ENCODE assay signal across 11 cellular contexts in the genomic region with DNA sequence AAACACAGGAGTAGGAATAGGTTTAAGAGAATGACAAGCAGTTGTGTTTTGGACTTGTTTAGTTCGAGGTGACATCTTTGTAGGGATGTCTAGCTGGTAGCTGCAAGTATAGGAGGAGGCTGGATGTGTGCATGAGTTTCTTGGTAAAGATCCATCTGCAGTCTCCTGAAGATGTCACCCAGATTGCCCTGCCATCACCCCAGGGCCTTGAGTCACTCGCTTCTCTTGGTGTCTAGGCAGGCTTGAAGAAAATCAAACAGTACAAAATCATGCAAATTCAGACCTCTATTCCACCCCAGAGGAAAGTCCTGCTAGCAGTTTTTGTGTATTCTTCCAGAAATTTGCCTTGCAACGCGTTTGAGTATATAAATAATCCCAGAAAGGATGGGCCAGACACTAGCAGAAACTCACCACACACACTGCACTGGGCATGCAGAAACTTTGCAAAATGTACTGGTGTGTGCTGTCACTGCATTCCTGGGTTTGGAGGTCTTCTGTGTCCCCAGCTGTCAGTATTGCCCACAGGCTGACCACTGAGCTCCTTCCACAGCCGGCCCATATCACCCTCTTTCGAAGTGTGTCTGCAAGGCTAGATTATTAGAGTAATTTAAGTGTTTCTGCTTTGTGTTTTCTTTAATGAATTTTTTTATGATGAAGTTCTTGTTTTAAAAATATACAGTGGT. TPM values are rescaled to one million over a fixed set of nuclear protein-coding genes. Genes with fewer than 3 reads are reported as not detected.
DNase-seq lines count a peak whose midpoint lies in the region; TF ChIP-seq lines count a peak whose summit lies in the region.
"Had no signal": no experiment of that assay in that cellular context is flagged by ENCODE, and none has a peak within 500 bp of the region (broad histone marks: within the 10 kb centered on the region; RNA-seq: fewer than 3 reads in every experiment).

No MANE protein-coding gene starts in this region.

- no peaks in the 10 kb centered on the region for H3K36me3 Mint-ChIP-seq in endothelial cell (ENCODE audit: low read depth, unreplicated experiment)
- H3K36me3 Mint-ChIP-seq: IgD-negative memory B cell had no signal

- H3K4me1 Mint-ChIP-seq in endothelial cell (ENCODE audit: unreplicated experiment), result no peaks in the 10 kb centered on the region

- no peak for TF ChIP-seq CTCF in KMS-11 (conservative IDR thresholded peaks at IDR 0.05; ENCODE audit: low read depth, low read length)
- no peak for TF ChIP-seq CTCF in endothelial cell (IDR thresholded peaks at IDR 0.05; ENCODE audit: unreplicated experiment)
- TF ChIP-seq CTCF in osteoblast (IDR thresholded peaks at IDR 0.05; ENCODE audit: extremely low read depth, low read depth, low read length), result no peak

- peak overlapping the region; percentile 3; the same call in 1 of the 2 replicates for H3K4me2 ChIP-seq in KMS-11
- H3K4me2 ChIP-seq in osteoblast (ENCODE audit: insufficient read depth, low read length), result no peak overlapping the region

- H3K9ac ChIP-seq in KMS-11, result no peak overlapping the region

- no peaks in the 10 kb centered on the region for H3K9me3 Mint-ChIP-seq in endothelial cell (ENCODE audit: unreplicated experiment)
- H3K9me3 Mint-ChIP-seq: IgD-negative memory B cell had no signal

- H3K27me3 ChIP-seq in KMS-11 (ENCODE audit: insufficient read depth, low read depth) (no peaks in the 10 kb centered on the region), osteoblast (ENCODE audit: insufficient read depth, low read length) (no peaks in the 10 kb centered on the region)

- H3K27ac Mint-ChIP-seq in endothelial cell (ENCODE audit: unreplicated experiment), result peak overlapping the region; percentile 37

- H2AFZ ChIP-seq in KMS-11 (ENCODE audit: low read depth) (no peak overlapping the region), osteoblast (ENCODE audit: low read length) (no peak overlapping the region)

- H3K27me3 Mint-ChIP-seq in endothelial cell (ENCODE audit: unreplicated experiment), result no peaks in the 10 kb centered on the region
- H3K27me3 Mint-ChIP-seq: IgD-negative memory B cell had no signal

- H4K20me1 ChIP-seq in KMS-11 (ENCODE audit: insufficient read depth) (peaks cover 22% of the 10 kb centered on the region), osteoblast (ENCODE audit: insufficient read depth, low read length) (peaks cover 7% of the 10 kb centered on the region)

- H3K79me2 ChIP-seq in KMS-11 (ENCODE audit: insufficient read depth, low read depth) (peaks cover 98% of the 10 kb centered on the region), osteoblast (ENCODE audit: insufficient read depth, low read length) (peaks cover 71% of the 10 kb centered on the region)

- H3K36me3 ChIP-seq in KMS-11 (ENCODE audit: insufficient read depth) (no peaks in the 10 kb centered on the region), osteoblast (ENCODE audit: insufficient read depth, low read length) (no peaks in the 10 kb centered on the region)

- H3K27ac ChIP-seq in KMS-11 (no peak overlapping the region), osteoblast (ENCODE audit: low read depth, low read length) (peak overlapping the region; percentile 84)
- H3K27ac ChIP-seq: VCaP had no signal

- no peak overlapping the region for H3K4me3 Mint-ChIP-seq in endothelial cell (ENCODE audit: unreplicated experiment)

- H3K4me1 ChIP-seq in KMS-11 (ENCODE audit: low read depth, poor library complexity, severe bottlenecking), result peaks cover 100% of the 10 kb centered on the region
- peaks cover 49% of the 10 kb centered on the region for H3K4me1 ChIP-seq in osteoblast (ENCODE audit: insufficient read depth, low read length)

- H3K9me3 ChIP-seq in osteoblast (ENCODE audit: low read depth, low read length), result no peaks in the 10 kb centered on the region

- no peak overlapping the region for H3K4me3 ChIP-seq in KMS-11 (IDR thresholded peaks at IDR 0.05; ENCODE audit: insufficient read depth, low read depth, low read length)
- no peak overlapping the region for H3K4me3 ChIP-seq in osteoblast (ENCODE audit: insufficient read depth, low read length)

- DNase-seq in AG08395 (ENCODE audit: low spot score) (peak; percentile 42), endothelial cell (ENCODE audit: low spot score) (no peak), osteoblast (ENCODE audit: insufficient read length, low spot score, missing footprints) (no peak), KG1 (lab: John Stamatoyannopoulos, UW) (no peak), activated gamma-delta T cell (lab: John Stamatoyannopoulos, UW) (no peak), SW 1271 (lab: John Stamatoyannopoulos, UW) (no peak), NCI-H524 (lab: John Stamatoyannopoulos, UW) (no peak)
- DNase-seq: NCI-H1930 had no signal

RNA-seq across cellular contexts. Expression of a gene that starts 51.5 kb away (rescaled TPM):
- total RNA-seq in endothelial cell (ENCODE audit: unreplicated experiment), result 7.1 TPM
- total RNA-seq in osteoblast, result 8.5 and 10.1 TPM in 2 replicates
